ENCODE assay signal across 19 cellular contexts in the genomic region with DNA sequence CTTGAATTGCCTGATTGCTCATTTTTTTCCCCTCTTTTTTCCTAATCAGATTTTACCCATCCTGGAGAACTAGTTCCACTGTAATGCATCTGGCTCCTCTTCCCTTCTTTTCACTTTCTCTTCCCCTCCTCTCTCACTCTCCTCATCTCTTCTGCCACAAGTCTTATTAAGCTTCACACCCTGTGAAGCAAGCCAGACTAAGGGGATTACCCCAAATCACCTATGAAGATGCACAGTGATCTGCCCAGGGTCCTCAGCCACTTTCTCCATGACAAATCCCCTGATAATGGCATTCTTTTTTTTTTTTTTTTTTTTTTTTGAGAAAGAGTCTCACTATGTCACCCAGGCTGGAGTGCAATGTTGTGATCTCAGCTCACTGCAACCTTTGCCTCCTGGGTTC. TPM values are rescaled to one million over a fixed set of nuclear protein-coding genes. Genes with fewer than 3 reads are reported as not detected.
DNase-seq lines count a peak whose midpoint lies in the region; ATAC-seq, FAIRE-seq and TF ChIP-seq lines count a peak whose summit lies in the region.
"Had no signal": no experiment of that assay in that cellular context is flagged by ENCODE, and none has a peak within 500 bp of the region (broad histone marks: within the 10 kb centered on the region; RNA-seq: fewer than 3 reads in every experiment).

No MANE protein-coding gene starts in this region.

- no peak for ATAC-seq in activated T-cell treated with anti-CD3 and anti-CD28 coated beads, Interleukin-2, amount 50 U/mL, for 72 hours (replicated peaks in 1 of 2)
- ATAC-seq in lower lobe of right lung (no peak), aorta (ENCODE audit: low FRiP score) (no peak)
- ATAC-seq: psoas muscle had no signal

- H3K9me2 ChIP-seq in PC-9 (ENCODE audit: insufficient read depth), result no peaks in the 10 kb centered on the region

- H3K36me3 Mint-ChIP-seq in activated T-cell treated with anti-CD3 and anti-CD28 coated beads, Interleukin-2, amount 50 U/mL, for 72 hours (ENCODE audit: insufficient read depth in 2 of 2), result peaks cover 4 to 8% of the 10 kb centered on the region in 2 donors

- H4K20me1 ChIP-seq in PC-9 (ENCODE audit: insufficient read depth), result no peaks in the 10 kb centered on the region

- H3K4me1 Mint-ChIP-seq in activated T-cell treated with anti-CD3 and anti-CD28 coated beads, Interleukin-2, amount 50 U/mL, for 72 hours (ENCODE audit: low read depth), result peaks cover 57% of the 10 kb centered on the region

- FAIRE-seq in small intestine (lab: Jason Lieb, UNC), result no peak
- FAIRE-seq: endothelial cell of umbilical vein had no signal

- POLR2A ChIA-PET in PC-9 (lab: Charles Lee; ENCODE audit: unreplicated experiment), result no interaction called here

- H3K9me3 ChIP-seq in PC-9 (ENCODE audit: insufficient read depth, low read depth) (no peaks in the 10 kb centered on the region; the same call in 1 of the 2 replicates), lower lobe of right lung (no peaks in the 10 kb centered on the region), thymus (ENCODE audit: control insufficient read depth) (no peaks in the 10 kb centered on the region), small intestine (ENCODE audit: control insufficient read depth, low read depth) (no peaks in the 10 kb centered on the region), aorta (ENCODE audit: control insufficient read depth, low read length) (peaks cover 3% of the 10 kb centered on the region)
- H3K9me3 ChIP-seq: ascending aorta, transverse colon had no signal

- TF ChIP-seq CTCF in PC-9 (conservative IDR thresholded peaks at IDR 0.05), result no peak
- TF ChIP-seq CTCF in lower lobe of right lung (IDR thresholded peaks at IDR 0.05), result no peak

- H3K79me2 ChIP-seq in PC-9 (ENCODE audit: low read depth), result peaks cover 100% of the 10 kb centered on the region

- H3K4me3 ChIP-seq in PC-9, result no peak overlapping the region
- H3K4me3 ChIP-seq in lower lobe of right lung, result no peak overlapping the region
- H3K4me3 ChIP-seq in thymus (ENCODE audit: low read length), result no peak overlapping the region
- H3K4me3 ChIP-seq in small intestine (ENCODE audit: low read depth in 1 of 2, low read length in 2 of 2), result no peak overlapping the region
- H3K4me3 ChIP-seq in aorta (ENCODE audit: low read length in 2 of 2), result no peak overlapping the region
- H3K4me3 ChIP-seq: ascending aorta, psoas muscle, transverse colon had no signal

- H3K27me3 Mint-ChIP-seq in activated T-cell treated with anti-CD3 and anti-CD28 coated beads, Interleukin-2, amount 50 U/mL, for 72 hours (ENCODE audit: low read depth), result no peaks in the 10 kb centered on the region
- H3K27me3 Mint-ChIP-seq: activated CD4-positive, alpha-beta memory T cell treated with anti-CD3 and anti-CD28 coated beads for 36 hours had no signal

- peaks cover 85% of the 10 kb centered on the region for H3K4me1 ChIP-seq in PC-9 (replicated peaks; ENCODE audit: insufficient read depth)
- peaks cover 17% of the 10 kb centered on the region for H3K4me1 ChIP-seq in lower lobe of right lung
- peaks cover 57% of the 10 kb centered on the region for H3K4me1 ChIP-seq in thymus (ENCODE audit: control insufficient read depth, insufficient read depth, low read length)
- no peaks in the 10 kb centered on the region for H3K4me1 ChIP-seq in small intestine (ENCODE audit: control insufficient read depth in 2 of 2, insufficient read depth in 1 of 2, low read depth in 1 of 2, low read length in 1 of 2)
- no peaks in the 10 kb centered on the region for H3K4me1 ChIP-seq in aorta (ENCODE audit: control insufficient read depth in 1 of 2, insufficient read depth in 2 of 2, low read length in 2 of 2)
- H3K4me1 ChIP-seq: ascending aorta, psoas muscle had no signal

- H3K36me3 ChIP-seq in PC-9 (ENCODE audit: low read depth), result peaks cover 61% of the 10 kb centered on the region
- H3K36me3 ChIP-seq in lower lobe of right lung, result no peaks in the 10 kb centered on the region
- H3K36me3 ChIP-seq in thymus (ENCODE audit: control insufficient read depth, insufficient read depth), result no peaks in the 10 kb centered on the region
- H3K36me3 ChIP-seq in small intestine (ENCODE audit: control insufficient read depth in 2 of 2, insufficient read depth in 2 of 2, low read length in 2 of 2), result no peaks in the 10 kb centered on the region
- H3K36me3 ChIP-seq in aorta (ENCODE audit: control insufficient read depth in 1 of 2, insufficient read depth in 2 of 2, low read length in 1 of 2), result no peaks in the 10 kb centered on the region
- H3K36me3 ChIP-seq: ascending aorta, transverse colon had no signal

- intact Hi-C loops in PC-9 (cut with micrococcal nuclease; ENCODE audit: unreplicated experiment) (no loop called here), lower lobe of right lung (cut with DNase I) (no loop called here), aorta (cut with DNase I) (no loop called here)

- no peak for DNase-seq in activated T-cell treated with anti-CD3 and anti-CD28 coated beads, Interleukin-2, amount 50 U/mL, for 72 hours
- DNase-seq in activated T-cell treated with anti-CD3 and anti-CD28 coated beads, Interleukin-2, amount 50 U/mL, for 48 hours, result no peak
- no peak for DNase-seq in PC-9
- no peak for DNase-seq in lower lobe of right lung
- DNase-seq in small intestine, result no peak
- DNase-seq in mucosa of gallbladder (ENCODE audit: low spot score), result no peak
- no peak for DNase-seq in aorta
- DNase-seq: ACHN; activated CD4-positive, alpha-beta memory T cell treated with anti-CD3 and anti-CD28 coated beads for 36 hours; activated effector memory CD4-positive, alpha-beta T cell treated with Interleukin-2 at 50 U/mL for 16 hours; DMS79; hypothalamus; NCI-H1694; psoas muscle; transverse colon had no signal

- H3K27me3 ChIP-seq in PC-9 (ENCODE audit: insufficient read depth, low read depth) (no peaks in the 10 kb centered on the region), lower lobe of right lung (ENCODE audit: low read depth) (no peaks in the 10 kb centered on the region), thymus (ENCODE audit: control insufficient read depth, insufficient read depth) (no peaks in the 10 kb centered on the region), small intestine (ENCODE audit: control insufficient read depth in 2 of 2, insufficient read depth in 2 of 2, low read length in 2 of 2) (no peaks in the 10 kb centered on the region), aorta (ENCODE audit: control insufficient read depth in 1 of 2, insufficient read depth in 2 of 2, low read length in 1 of 2) (no peaks in the 10 kb centered on the region)
- H3K27me3 ChIP-seq: ascending aorta, transverse colon had no signal

- peak overlapping the region; percentile 2 to 16 for H3K4me3 Mint-ChIP-seq in activated T-cell treated with anti-CD3 and anti-CD28 coated beads, Interleukin-2, amount 50 U/mL, for 72 hours
- H3K4me3 Mint-ChIP-seq: activated CD4-positive, alpha-beta memory T cell treated with anti-CD3 and anti-CD28 coated beads for 36 hours had no signal

- no peak overlapping the region for H2AFZ ChIP-seq in PC-9

- peaks cover 72% of the 10 kb centered on the region for H3F3A ChIP-seq in PC-9 (ENCODE audit: insufficient read depth, low read depth)

- peaks cover 3 to 7% of the 10 kb centered on the region in 2 donors for H3K9me3 Mint-ChIP-seq in activated T-cell treated with anti-CD3 and anti-CD28 coated beads, Interleukin-2, amount 50 U/mL, for 72 hours

- BruUV-seq in PC-9 (replicated peaks; lab: Mats Ljungman, UMichigan), result no TSS peak

- CTCF ChIA-PET in PC-9 (lab: Charles Lee), result no interaction called here

- H3K27ac ChIP-seq in PC-9 (peak overlapping the region; percentile 90), lower lobe of right lung (peak overlapping the region; percentile 13), thymus (ENCODE audit: low read depth) (peak overlapping the region; percentile 33), small intestine (ENCODE audit: low read depth in 1 of 2, low read length in 1 of 2) (no peak overlapping the region), aorta (ENCODE audit: low read depth in 1 of 2, low read length in 2 of 2) (no peak overlapping the region)
- H3K27ac ChIP-seq: ascending aorta, psoas muscle, RWPE1 had no signal

- no peak overlapping the region for H3K27ac Mint-ChIP-seq in activated T-cell treated with anti-CD3 and anti-CD28 coated beads, Interleukin-2, amount 50 U/mL, for 72 hours
- H3K27ac Mint-ChIP-seq: activated CD4-positive, alpha-beta memory T cell treated with anti-CD3 and anti-CD28 coated beads for 36 hours had no signal

- H3K4me2 ChIP-seq in PC-9, result 0 out of 2 replicates have a peak overlapping the region, but pooled peaks have one; percentile 58

RNA-seq across cellular contexts. Expression of gene UBASH3B, which starts 11.2 kb away (rescaled TPM):
- 10 to 100 TPM in 1 of 2 donors, 1 to 10 TPM in 1; 6.9 to 18.5 TPM for total RNA-seq in activated T-cell treated with anti-CD3 and anti-CD28 coated beads, Interleukin-2, amount 50 U/mL, for 72 hours
- total RNA-seq in PC-9 (2021) (80.3 and 81.9 TPM in 2 replicates), lower lobe of right lung (64.7 TPM), mucosa of gallbladder (7.4 TPM), aorta (10 to 100 TPM; 11.1 to 15.1 TPM)
- polyA plus RNA-seq in thymus (11.2 TPM), small intestine (1 to 10 TPM in 1 of 3 donors, under 1 TPM in 2; 0.89 to 1.1 (median 0.95) TPM), aorta (1 to 10 TPM in 1 of 2 donors, under 1 TPM in 1; 0.28 to 1.0 TPM)

Comparison
In these comparisons a context has a peak if more than half of its experiments do, and no peak if none do; other contexts are left out.
1. H3K27ac ChIP-seq: peak in PC-9 (single experiment), lower lobe of right lung (single experiment) and thymus (single experiment); none in small intestine (0 of 2) and aorta (0 of 2).